Comparison of ENCODE assay signal across 28 cellular contexts in the genomic region with DNA sequence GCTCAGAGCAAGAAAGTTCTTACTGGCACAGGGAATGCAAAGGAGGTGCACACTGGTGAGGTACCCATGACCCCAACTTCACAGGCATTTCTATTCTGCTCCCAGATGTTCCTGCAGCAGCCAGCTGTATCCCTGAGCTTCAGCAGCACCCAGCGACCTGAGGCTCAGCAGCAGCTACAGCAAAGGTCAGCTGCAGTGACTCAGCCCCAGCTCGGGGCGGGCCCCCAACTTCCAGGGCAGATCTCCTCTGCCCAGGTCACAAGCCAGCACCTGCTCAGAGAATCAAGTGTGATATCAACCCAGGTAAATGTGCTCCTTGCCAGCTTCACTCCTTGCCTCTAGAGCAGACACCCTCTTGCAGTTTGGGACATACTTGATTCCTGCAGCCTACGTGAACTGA.
"Had no signal": no experiment of that assay in that cellular context is flagged by ENCODE, and none has a peak within 500 bp of the region (broad histone marks: within the 10 kb centered on the region; RNA-seq: fewer than 3 reads in every experiment).

No MANE protein-coding gene starts in this region.

- H3K4me1 ChIP-seq: body of pancreas had no signal

- H3K27me3 ChIP-seq: body of pancreas had no signal

- H3K36me3 ChIP-seq: WERI-Rb-1 had no signal

- ATAC-seq: activated CD4-positive, CD25-positive, alpha-beta regulatory T cell treated with anti-CD3 and anti-CD28 coated beads, Interleukin-2, amount 50 U/mL, for 24 hours; activated CD8-positive, alpha-beta T cell treated with anti-CD3 and anti-CD28 coated beads for 36 hours; body of pancreas; T-helper 17 cell had no signal

- H3K9me3 ChIP-seq: body of pancreas had no signal

- H3K4me3 ChIP-seq: body of pancreas had no signal

- H3K27ac ChIP-seq: body of pancreas, epithelial cell of prostate, WERI-Rb-1 had no signal

- DNase-seq: activated B cell treated with CpG ODN at 0.5 μM for 24 hours; activated CD4-positive, alpha-beta T cell treated with anti-CD3 and anti-CD28 coated beads for 48 hours; activated CD4-positive, alpha-beta T cell treated with anti-CD3 and anti-CD28 coated beads, Interleukin-2, amount 50 U/mL, for 1 hour; activated CD4-positive, alpha-beta T cell treated with anti-CD3 and anti-CD28 coated beads, Interleukin-2, amount 50 U/mL, for 48 hours; activated CD8-positive, alpha-beta memory T cell treated with anti-CD3 and anti-CD28 coated beads for 24 hours; activated CD8-positive, alpha-beta memory T cell treated with anti-CD3 and anti-CD28 coated beads, Interleukin-2, amount 50 U/mL, for 4 hours; activated CD8-positive, alpha-beta T cell treated with anti-CD3 and anti-CD28 coated beads for 36 hours; activated effector memory CD4-positive, alpha-beta T cell treated with anti-CD3 and anti-CD28 coated beads, Interleukin-2, amount 50 U/mL, for 16 hours; activated naive CD4-positive, alpha-beta T cell treated with anti-CD3 and anti-CD28 coated beads for 36 hours; activated naive CD8-positive, alpha-beta T cell treated with anti-CD3 and anti-CD28 coated beads, Interleukin-2, amount 10 ng/mL, durations not matched to agents 7 days and 5 days; activated T-cell treated with anti-CD3 and anti-CD28 coated beads, Interleukin-2, amount 50 U/mL, for 1 hour; activated T-cell treated with anti-CD3 and anti-CD28 coated beads, Interleukin-2, amount 50 U/mL, for 48 hours; amygdala; aorta; body of pancreas; caudate nucleus; effector CD8-positive, alpha-beta T cell; foreskin fibroblast; T-helper 1 cell; T-helper 17 cell; T1000; WERI-Rb-1 had no signal

- FAIRE-seq: colon, endometrium, endothelial cell of umbilical vein, frontal cortex had no signal
